ENCODE assay signal across 15 cellular contexts in genomic region chr4:2292679-2293108, GRCh38. TPM values are rescaled to one million over a fixed set of nuclear protein-coding genes. Genes with fewer than 3 reads are reported as not detected.
DNase-seq lines count a peak whose midpoint lies in the region; ATAC-seq and TF ChIP-seq lines count a peak whose summit lies in the region.
"Had no signal": no experiment of that assay in that cellular context is flagged by ENCODE, and none has a peak within 500 bp of the region (broad histone marks: within the 10 kb centered on the region; RNA-seq: fewer than 3 reads in every experiment).

No MANE protein-coding gene starts in this region.

- H3K23ac ChIP-seq in trophoblast cell (ENCODE audit: low read length), result no peak overlapping the region

- H3K27me3 ChIP-seq in CD4-positive, alpha-beta T cell (ENCODE audit: control insufficient read depth, insufficient read depth, low read length), result no peaks in the 10 kb centered on the region
- H3K27me3 ChIP-seq in neural progenitor cell (no peaks in the 10 kb centered on the region), trophoblast cell (ENCODE audit: insufficient read depth, low read length) (no peaks in the 10 kb centered on the region)
- H3K27me3 ChIP-seq: ovary had no signal

- H3K79me1 ChIP-seq in trophoblast cell (ENCODE audit: low read length), result no peaks in the 10 kb centered on the region

- H4K20me1 ChIP-seq in neural progenitor cell (ENCODE audit: low read depth), result no peaks in the 10 kb centered on the region

- H3K9me3 Mint-ChIP-seq in CD4-positive, alpha-beta T cell, result no peaks in the 10 kb centered on the region
- no peaks in the 10 kb centered on the region for H3K9me3 Mint-ChIP-seq in neural progenitor cell
- no peaks in the 10 kb centered on the region for H3K9me3 Mint-ChIP-seq in activated CD4-positive, alpha-beta memory T cell treated with anti-CD3 and anti-CD28 coated beads, Interleukin-2, amount 10 ng/mL, durations not matched to agents 7 days and 5 days

- peaks cover 68% of the 10 kb centered on the region for H3K4me1 Mint-ChIP-seq in CD4-positive, alpha-beta T cell (ENCODE audit: low read depth)
- peaks cover 8% of the 10 kb centered on the region for H3K4me1 Mint-ChIP-seq in neural progenitor cell
- peaks cover 27% of the 10 kb centered on the region for H3K4me1 Mint-ChIP-seq in activated CD4-positive, alpha-beta memory T cell treated with anti-CD3 and anti-CD28 coated beads, Interleukin-2, amount 10 ng/mL, durations not matched to agents 7 days and 5 days

- CTCF ChIA-PET in CD4-positive, alpha-beta T cell (lab: Charles Lee), result interaction anchor here (1.9 to 2.0 kb wide), 2 partner anchors 11 kb away, joined by 4 to 10 read pairs; no protein-coding TSS in a partner anchor
- CTCF ChIA-PET in activated CD4-positive, alpha-beta memory T cell treated with anti-CD3 and anti-CD28 coated beads, Interleukin-2, amount 10 ng/mL, durations not matched to agents 7 days and 5 days (lab: Charles Lee), result no interaction called here

- no peak overlapping the region for H3K4me3 Mint-ChIP-seq in CD4-positive, alpha-beta T cell
- no peak overlapping the region for H3K4me3 Mint-ChIP-seq in neural progenitor cell
- H3K4me3 Mint-ChIP-seq in activated CD4-positive, alpha-beta memory T cell treated with anti-CD3 and anti-CD28 coated beads, Interleukin-2, amount 10 ng/mL, durations not matched to agents 7 days and 5 days, result no peak overlapping the region

- H3K4me2 ChIP-seq in neural progenitor cell (no peak overlapping the region), trophoblast cell (ENCODE audit: low read length) (no peak overlapping the region)

- peaks cover 12% of the 10 kb centered on the region for H3K36me3 Mint-ChIP-seq in CD4-positive, alpha-beta T cell (ENCODE audit: low read depth)
- H3K36me3 Mint-ChIP-seq in neural progenitor cell, result no peaks in the 10 kb centered on the region
- peaks cover 8% of the 10 kb centered on the region for H3K36me3 Mint-ChIP-seq in activated CD4-positive, alpha-beta memory T cell treated with anti-CD3 and anti-CD28 coated beads, Interleukin-2, amount 10 ng/mL, durations not matched to agents 7 days and 5 days (ENCODE audit: low read depth)

- H3K9me3 ChIP-seq in CD4-positive, alpha-beta T cell (ENCODE audit: control insufficient read depth, low read length), result no peaks in the 10 kb centered on the region
- H3K9me3 ChIP-seq in neural progenitor cell (ENCODE audit: low read depth), result no peaks in the 10 kb centered on the region
- H3K9me3 ChIP-seq in trophoblast cell (ENCODE audit: insufficient read depth, low read depth, low read length), result no peaks in the 10 kb centered on the region
- H3K9me3 ChIP-seq: ovary had no signal

- no peak overlapping the region for H2BK5ac ChIP-seq in trophoblast cell (ENCODE audit: low read depth, low read length, poor library complexity)

- H2AK5ac ChIP-seq in trophoblast cell (ENCODE audit: low read length), result no peak overlapping the region

- no peak overlapping the region for H3K4me3 ChIP-seq in neural progenitor cell
- no peak overlapping the region for H3K4me3 ChIP-seq in trophoblast cell (ENCODE audit: low read depth, low read length)
- H3K4me3 ChIP-seq: ovary had no signal

- no peak for DNase-seq in CD4-positive, alpha-beta T cell
- DNase-seq in LHCN-M2 (ENCODE audit: low read depth), result peak; percentile 26
- DNase-seq in dedifferentiated amniotic fluid mesenchymal stem cell (ENCODE audit: extremely low spot score), result peak; percentile 55
- DNase-seq in neural progenitor cell (ENCODE audit: low spot score), result no peak
- no peak for DNase-seq in activated CD4-positive, alpha-beta memory T cell treated with anti-CD3 and anti-CD28 coated beads, Interleukin-2, amount 10 ng/mL, durations not matched to agents 7 days and 5 days
- DNase-seq in NCI-H1048 (lab: John Stamatoyannopoulos, UW), result no peak
- no peak for DNase-seq in trophoblast cell
- DNase-seq: activated CD4-positive, CD25-positive, alpha-beta regulatory T cell; central memory CD4-positive, alpha-beta T cell; DMS53; NCI-H1436; NCI-H69; Right ventricle myocardium superior had no signal

- peak overlapping the region; percentile 100 for H3K27ac Mint-ChIP-seq in CD4-positive, alpha-beta T cell
- peak overlapping the region; percentile 70 for H3K27ac Mint-ChIP-seq in neural progenitor cell
- H3K27ac Mint-ChIP-seq in activated CD4-positive, alpha-beta memory T cell treated with anti-CD3 and anti-CD28 coated beads, Interleukin-2, amount 10 ng/mL, durations not matched to agents 7 days and 5 days, result no peak overlapping the region

- no peak for ATAC-seq in CD4-positive, alpha-beta T cell (ENCODE audit: poor library complexity)
- no peak for ATAC-seq in HG03095 (IDR thresholded peaks at IDR 0.05; ENCODE audit: unreplicated experiment)

- intact Hi-C loops in CD4-positive, alpha-beta T cell (cut with DNase I, micrococcal nuclease), result no loop called here

- H2AFZ ChIP-seq in neural progenitor cell (replicated peaks), result no peak overlapping the region
- H2AFZ ChIP-seq in trophoblast cell (ENCODE audit: insufficient read depth, low read length, poor library complexity), result no peak overlapping the region

- TF ChIP-seq CTCF in CD4-positive, alpha-beta T cell (IDR thresholded peaks at IDR 0.05), result no peak
- no peak for TF ChIP-seq CTCF in neural progenitor cell (IDR thresholded peaks at IDR 0.05)

- H2BK120ac ChIP-seq in trophoblast cell (ENCODE audit: insufficient read depth, low read length, poor library complexity), result no peak overlapping the region

- H3K36me3 ChIP-seq in neural progenitor cell (no peaks in the 10 kb centered on the region), trophoblast cell (ENCODE audit: control insufficient read depth in 1 of 2, insufficient read depth in 2 of 2, low read length in 2 of 2) (no peaks in the 10 kb centered on the region)
- H3K36me3 ChIP-seq: ovary had no signal

- no peaks in the 10 kb centered on the region for H3K27me3 Mint-ChIP-seq in CD4-positive, alpha-beta T cell
- H3K27me3 Mint-ChIP-seq in neural progenitor cell (ENCODE audit: insufficient read depth, low read depth), result peaks cover 8% of the 10 kb centered on the region
- no peaks in the 10 kb centered on the region for H3K27me3 Mint-ChIP-seq in activated CD4-positive, alpha-beta memory T cell treated with anti-CD3 and anti-CD28 coated beads, Interleukin-2, amount 10 ng/mL, durations not matched to agents 7 days and 5 days

- H3K27ac ChIP-seq in CD4-positive, alpha-beta T cell (ENCODE audit: low read depth, low read length), result no peak overlapping the region
- H3K27ac ChIP-seq in neural progenitor cell (no peak overlapping the region), trophoblast cell (ENCODE audit: low read depth, low read length) (no peak overlapping the region)
- H3K27ac ChIP-seq: ovary had no signal

- no peaks in the 10 kb centered on the region for H3F3A ChIP-seq in neural progenitor cell (ENCODE audit: low read depth)

- H3K9ac ChIP-seq in neural progenitor cell (no peak overlapping the region), trophoblast cell (ENCODE audit: low read length) (no peak overlapping the region)

- no CpG with 5 or more reads among the region's 5 CpGs for WGBS in trophoblast cell (ENCODE audit: extremely low coverage, insufficient coverage, insufficient read length)

- H3K4ac ChIP-seq in trophoblast cell (ENCODE audit: low read depth, low read length), result no peak overlapping the region

- no peak overlapping the region for H4K8ac ChIP-seq in trophoblast cell (ENCODE audit: low read depth, low read length)

- H2BK12ac ChIP-seq in trophoblast cell (ENCODE audit: low read length), result no peak overlapping the region

- no peak overlapping the region for H3K14ac ChIP-seq in trophoblast cell (ENCODE audit: low read length)

- H4K91ac ChIP-seq in trophoblast cell (ENCODE audit: low read depth, low read length), result no peak overlapping the region

- no peak overlapping the region for H3K18ac ChIP-seq in trophoblast cell (ENCODE audit: low read length)

- H3K4me1 ChIP-seq in neural progenitor cell (peaks cover under 1% of the 10 kb centered on the region), trophoblast cell (ENCODE audit: control insufficient read depth in 1 of 2, insufficient read depth in 2 of 2, low read length in 2 of 2) (no peaks in the 10 kb centered on the region)

- POLR2A ChIA-PET in CD4-positive, alpha-beta T cell (lab: Charles Lee), result interaction anchor here (0.6 to 3.0 kb wide), 3 partner anchors 11 to 121 kb away, joined by 4 to 46 read pairs (median 7); partner anchors contain the start of gene MXD4
- POLR2A ChIA-PET in activated CD4-positive, alpha-beta memory T cell treated with anti-CD3 and anti-CD28 coated beads, Interleukin-2, amount 10 ng/mL, durations not matched to agents 7 days and 5 days (lab: Charles Lee), result interaction anchor here (1.1 to 1.4 kb wide), 2 partner anchors 13 to 31 kb away, joined by 3 read pairs; partner anchors contain the start of gene MXD4

- H3K79me2 ChIP-seq in neural progenitor cell (ENCODE audit: low read depth) (no peaks in the 10 kb centered on the region), trophoblast cell (ENCODE audit: control insufficient read depth, insufficient read depth, low read length, poor library complexity) (no peaks in the 10 kb centered on the region)

- no peak overlapping the region for H4K12ac ChIP-seq in trophoblast cell (ENCODE audit: low read depth, low read length)

RNA-seq across cellular contexts. Expression of gene MXD4, which starts 30.8 kb away (rescaled TPM):
- 100 to 1,000 TPM; 140 to 147 TPM for total RNA-seq in CD4-positive, alpha-beta T cell
- total RNA-seq in LHCN-M2 (2014; rRNA removed) (45.3 and 48.7 TPM in 2 replicates), neural progenitor cell (ENCODE audit: low replicate concordance) (22.7 and 58.8 TPM in 2 replicates)
- 49.1 TPM for polyA plus RNA-seq in LHCN-M2 (2012)
- 10 to 100 TPM; 26.9 to 29.6 TPM for total RNA-seq in activated CD4-positive, alpha-beta memory T cell treated with anti-CD3 and anti-CD28 coated beads, Interleukin-2, amount 10 ng/mL, durations not matched to agents 7 days and 5 days
- polyA plus RNA-seq in trophoblast cell (2013), result 33.2 and 33.5 TPM in 2 replicates

RNA-seq across cellular contexts. Expression of gene HAUS3, which starts 50.8 kb away (rescaled TPM):
- total RNA-seq in CD4-positive, alpha-beta T cell, result 100 to 1,000 TPM; 143 to 148 TPM
- total RNA-seq in LHCN-M2 (2014; rRNA removed) (16.1 and 23.0 TPM in 2 replicates), neural progenitor cell (ENCODE audit: low replicate concordance) (24.4 and 25.0 TPM in 2 replicates)
- polyA plus RNA-seq in LHCN-M2 (2012), result 3.3 TPM
- total RNA-seq in activated CD4-positive, alpha-beta memory T cell treated with anti-CD3 and anti-CD28 coated beads, Interleukin-2, amount 10 ng/mL, durations not matched to agents 7 days and 5 days, result 10 to 100 TPM; 27.1 to 27.4 TPM
- 13.2 and 13.7 TPM in 2 replicates for polyA plus RNA-seq in trophoblast cell (2013)

RNA-seq across cellular contexts. Expression of gene POLN, which starts 50.8 kb away (rescaled TPM):
- total RNA-seq in CD4-positive, alpha-beta T cell, result 1 to 10 TPM; 2.1 to 2.3 TPM
- total RNA-seq in LHCN-M2 (2014; rRNA removed), result 1.9 and 2.1 TPM in 2 replicates
- polyA plus RNA-seq in LHCN-M2 (2012), result 0.95 TPM
- 1.5 and 1.7 TPM in 2 replicates for total RNA-seq in neural progenitor cell (ENCODE audit: low replicate concordance)
- 1 to 10 TPM; 3.3 to 4.0 TPM for total RNA-seq in activated CD4-positive, alpha-beta memory T cell treated with anti-CD3 and anti-CD28 coated beads, Interleukin-2, amount 10 ng/mL, durations not matched to agents 7 days and 5 days
- polyA plus RNA-seq in trophoblast cell (2013), result 1.2 and 1.5 TPM in 2 replicates

Comparison
In these comparisons a context has a peak if more than half of its experiments do, and no peak if none do; other contexts are left out.
1. DNase-seq: peak in LHCN-M2 (single experiment) and dedifferentiated amniotic fluid mesenchymal stem cell (single experiment); none in CD4-positive, alpha-beta T cell (0 of 10), neural progenitor cell (single experiment), activated CD4-positive, alpha-beta memory T cell treated with anti-CD3 and anti-CD28 coated beads, Interleukin-2, amount 10 ng/mL, durations not matched to agents 7 days and 5 days (single experiment), NCI-H1048 (single experiment) and trophoblast cell (0 of 2).